Comparison of ENCODE assay signal across 11 cellular contexts in the genomic region with DNA sequence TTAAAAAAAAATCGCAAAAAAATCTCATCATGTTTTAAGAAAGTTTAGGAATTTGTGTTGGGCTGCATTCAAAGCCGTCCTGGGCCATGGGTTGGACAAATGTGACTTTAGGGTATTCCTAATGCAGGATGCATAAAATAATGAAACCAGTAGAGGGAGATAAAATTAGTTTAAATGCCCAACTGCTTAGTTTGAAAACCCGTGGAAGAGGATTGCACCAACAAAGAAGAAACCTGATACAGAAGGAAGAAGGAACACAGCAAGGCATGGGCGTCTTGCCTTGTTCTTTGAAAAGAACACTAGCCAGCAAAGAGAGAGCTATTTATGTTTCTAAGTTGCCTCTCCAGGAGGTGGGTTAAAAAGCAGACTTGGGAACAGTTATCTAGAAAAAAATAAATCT. TPM values are rescaled to one million over a fixed set of nuclear protein-coding genes. Genes with fewer than 3 reads are reported as not detected.
DNase-seq lines count a peak whose midpoint lies in the region; ATAC-seq, FAIRE-seq and TF ChIP-seq lines count a peak whose summit lies in the region.
"Had no signal": no experiment of that assay in that cellular context is flagged by ENCODE, and none has a peak within 500 bp of the region (broad histone marks: within the 10 kb centered on the region; RNA-seq: fewer than 3 reads in every experiment).

No MANE protein-coding gene starts in this region.

- H3K27ac Mint-ChIP-seq in astrocyte (ENCODE audit: unreplicated experiment) (no peak overlapping the region), mesothelial cell of epicardium (no peak overlapping the region)

- H3K4me2 ChIP-seq in astrocyte (ENCODE audit: low read length) = no peak overlapping the region

- no peaks in the 10 kb centered on the region for H3K27me3 ChIP-seq in astrocyte (ENCODE audit: insufficient read depth, low read length)
- H3K27me3 ChIP-seq: pancreas had no signal

- H3K4me1 ChIP-seq in astrocyte (ENCODE audit: insufficient read depth, low read length) = no peaks in the 10 kb centered on the region
- H3K4me1 ChIP-seq: pancreas had no signal

- TF ChIP-seq CTCF in astrocyte (IDR thresholded peaks at IDR 0.05; ENCODE audit: insufficient read depth, low read depth, low read length) (peak; percentile 14), mesothelial cell of epicardium (IDR thresholded peaks at IDR 0.05; ENCODE audit: unreplicated experiment) (peak; percentile 37)

- no peak overlapping the region for H3K4me3 Mint-ChIP-seq in astrocyte (ENCODE audit: unreplicated experiment)
- H3K4me3 Mint-ChIP-seq in mesothelial cell of epicardium = no peak overlapping the region

- no peaks in the 10 kb centered on the region for H3K36me3 ChIP-seq in astrocyte (ENCODE audit: insufficient read depth, low read length)
- H3K36me3 ChIP-seq: pancreas had no signal

- H4K20me1 ChIP-seq in astrocyte (ENCODE audit: insufficient read depth, low read length) = no peaks in the 10 kb centered on the region

- no peak overlapping the region for H2AFZ ChIP-seq in astrocyte (ENCODE audit: low read depth, low read length)

- no peaks in the 10 kb centered on the region for H3K27me3 Mint-ChIP-seq in astrocyte (ENCODE audit: low read depth, unreplicated experiment)
- no peaks in the 10 kb centered on the region for H3K27me3 Mint-ChIP-seq in mesothelial cell of epicardium (ENCODE audit: low read depth)

- H3K9me3 ChIP-seq in astrocyte (ENCODE audit: insufficient read depth, low read depth, low read length) = no peaks in the 10 kb centered on the region
- H3K9me3 ChIP-seq: pancreas had no signal

- H3K27ac ChIP-seq in astrocyte (ENCODE audit: low read depth, low read length) = no peak overlapping the region
- H3K27ac ChIP-seq: pancreas had no signal

- no peaks in the 10 kb centered on the region for H3K9me3 Mint-ChIP-seq in astrocyte (ENCODE audit: unreplicated experiment)
- no peaks in the 10 kb centered on the region for H3K9me3 Mint-ChIP-seq in mesothelial cell of epicardium

- H3K9ac ChIP-seq in astrocyte (ENCODE audit: low read length) = no peak overlapping the region

- H3K36me3 Mint-ChIP-seq in astrocyte (ENCODE audit: low read depth, unreplicated experiment) (no peaks in the 10 kb centered on the region), mesothelial cell of epicardium (no peaks in the 10 kb centered on the region)

- H3K4me1 Mint-ChIP-seq in astrocyte (ENCODE audit: low read depth, unreplicated experiment) (peaks cover 4% of the 10 kb centered on the region), mesothelial cell of epicardium (peaks cover 5% of the 10 kb centered on the region)

- peak; percentile 55 for DNase-seq in DMS79 (lab: John Stamatoyannopoulos, UW)
- peak; percentile 22 for DNase-seq in KBM-7
- peak; percentile 46 for DNase-seq in astrocyte (ENCODE audit: low read depth)
- no peak for DNase-seq in mesothelial cell of epicardium (ENCODE audit: low spot score in 2 of 2, unreplicated experiment in 2 of 2)
- DNase-seq in stimulated activated CD4-positive, alpha-beta T cell treated with anti-CD3 and anti-CD28 coated beads, Interleukin-1b, Interleukin-23, amount 100 ng/mL, for 48 hours = no peak
- DNase-seq: pancreas, substantia nigra had no signal

- ATAC-seq in HG02759 (IDR thresholded peaks at IDR 0.05; ENCODE audit: unreplicated experiment) = no peak
- no peak for ATAC-seq in GM21619 (IDR thresholded peaks at IDR 0.05; ENCODE audit: unreplicated experiment)
- ATAC-seq in GM21576 (IDR thresholded peaks at IDR 0.05; ENCODE audit: unreplicated experiment) = no peak
- ATAC-seq: activated CD4-positive, CD25-positive, alpha-beta regulatory T cell treated with anti-CD3 and anti-CD28 coated beads, Interleukin-2, amount 50 U/mL, for 24 hours had no signal

- H3K79me2 ChIP-seq in astrocyte (ENCODE audit: insufficient read depth, low read length) = no peaks in the 10 kb centered on the region

- in situ Hi-C loops in KBM-7 (cut with MboI; ENCODE audit: low pct_unique_long_range_greater_than_20kb, low sequenced_read_pairs) = no loop called here

- H3K4me3 ChIP-seq in astrocyte (ENCODE audit: insufficient read depth, low read depth, low read length) = no peak overlapping the region
- H3K4me3 ChIP-seq: pancreas had no signal

- FAIRE-seq in astrocyte (lab: Jason Lieb, UNC) = no peak
- FAIRE-seq: pancreas had no signal

RNA-seq across cellular contexts. Expression of gene WDR3, which starts 37.9 kb away (rescaled TPM):
- 31.8 and 37.0 TPM in 2 replicates for total RNA-seq in astrocyte
- 29.4 to 31.2 TPM (median 29.7 TPM) in 3 replicates for total RNA-seq in mesothelial cell of epicardium

RNA-seq across cellular contexts. Expression of gene GDAP2, which starts 38.1 kb away (rescaled TPM):
- total RNA-seq in astrocyte = 27.6 and 31.6 TPM in 2 replicates
- total RNA-seq in mesothelial cell of epicardium = 23.8 to 26.5 TPM (median 25.9 TPM) in 3 replicates

Comparison
In these comparisons a context has a peak if more than half of its experiments do, and no peak if none do; other contexts are left out.
1. DNase-seq: peak in DMS79 (single experiment), KBM-7 (single experiment) and astrocyte (single experiment); none in mesothelial cell of epicardium (0 of 2) and stimulated activated CD4-positive, alpha-beta T cell treated with anti-CD3 and anti-CD28 coated beads, Interleukin-1b, Interleukin-23, amount 100 ng/mL, for 48 hours (single experiment).